Comparison of ENCODE assay signal across 1 cellular context in the genomic region with DNA sequence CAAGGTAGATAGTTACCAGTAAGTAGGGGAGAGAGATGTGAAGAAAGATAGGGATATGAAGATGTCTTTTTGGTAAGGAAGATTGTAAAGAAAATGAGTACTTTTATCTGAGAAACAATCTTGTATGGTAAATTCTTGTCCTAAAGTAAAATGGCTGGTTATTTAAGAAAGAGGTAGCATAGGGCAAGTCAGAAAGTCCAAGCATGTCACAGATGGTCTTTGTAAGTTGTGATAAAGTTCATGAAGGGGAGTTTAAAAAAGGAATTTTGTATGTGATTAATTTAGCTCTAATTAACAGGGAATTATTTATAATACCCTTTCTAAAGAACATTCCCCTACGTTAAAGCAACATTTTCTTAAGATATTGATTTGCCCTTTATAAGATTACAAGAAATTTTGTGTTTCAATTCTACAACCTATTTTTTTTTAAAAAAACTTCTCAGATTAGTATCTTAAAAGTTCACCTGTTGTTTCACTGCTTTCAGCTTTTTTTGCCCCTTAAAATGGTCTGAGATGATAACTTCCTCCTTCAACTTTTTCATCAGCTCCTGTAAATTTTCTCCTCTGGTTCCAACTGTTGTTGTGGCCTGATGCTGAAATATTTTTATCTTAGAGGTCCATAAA.
TF ChIP-seq lines count a peak whose summit lies in the region.

No MANE protein-coding gene starts in this region.

TF ChIP-seq in GM23338, 12 proteins besides CTCF, POLR2A, EP300 and RAD21:
- TF ChIP-seq ZNF462 (CRISPR knock-in tag; IDR thresholded peaks at IDR 0.05) = no peak
- TF ChIP-seq EZH2 (IDR thresholded peaks at IDR 0.05; ENCODE audit: low read depth, unreplicated experiment) = no peak
- TF ChIP-seq JUNB (IDR thresholded peaks at IDR 0.05; ENCODE audit: unreplicated experiment) = no peak
- TF ChIP-seq POLR2AphosphoS5 (IDR thresholded peaks at IDR 0.05; ENCODE audit: low read depth) = no peak
- no peak for TF ChIP-seq CREB1 (CRISPR knock-in tag; IDR thresholded peaks at IDR 0.05; ENCODE audit: low read depth)
- no peak for TF ChIP-seq NANOG (IDR thresholded peaks at IDR 0.05; ENCODE audit: borderline replicate concordance)
- no peak for TF ChIP-seq STAT1 (IDR thresholded peaks at IDR 0.05; ENCODE audit: unreplicated experiment)
- TF ChIP-seq REST (IDR thresholded peaks at IDR 0.05; ENCODE audit: unreplicated experiment) = no peak
- no peak for TF ChIP-seq ZNF114 (CRISPR knock-in tag; IDR thresholded peaks at IDR 0.05)
- TF ChIP-seq, protein P1, sequence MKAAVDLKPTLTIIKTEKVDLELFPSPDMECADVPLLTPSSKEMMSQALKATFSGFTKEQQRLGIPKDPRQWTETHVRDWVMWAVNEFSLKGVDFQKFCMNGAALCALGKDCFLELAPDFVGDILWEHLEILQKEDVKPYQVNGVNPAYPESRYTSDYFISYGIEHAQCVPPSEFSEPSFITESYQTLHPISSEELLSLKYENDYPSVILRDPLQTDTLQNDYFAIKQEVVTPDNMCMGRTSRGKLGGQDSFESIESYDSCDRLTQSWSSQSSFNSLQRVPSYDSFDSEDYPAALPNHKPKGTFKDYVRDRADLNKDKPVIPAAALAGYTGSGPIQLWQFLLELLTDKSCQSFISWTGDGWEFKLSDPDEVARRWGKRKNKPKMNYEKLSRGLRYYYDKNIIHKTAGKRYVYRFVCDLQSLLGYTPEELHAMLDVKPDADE (IDR thresholded peaks at IDR 0.05) = no peak
- no peak for TF ChIP-seq EZH2phosphoT487 (IDR thresholded peaks at IDR 0.05; ENCODE audit: unreplicated experiment)
- no peak for TF ChIP-seq ZNF331 (CRISPR knock-in tag; IDR thresholded peaks at IDR 0.05; ENCODE audit: low read depth)
TF ChIP-seq in GM23338: peak in this region for 0.
